Comparison of ENCODE assay signal across 8 cellular contexts in the genomic region with DNA sequence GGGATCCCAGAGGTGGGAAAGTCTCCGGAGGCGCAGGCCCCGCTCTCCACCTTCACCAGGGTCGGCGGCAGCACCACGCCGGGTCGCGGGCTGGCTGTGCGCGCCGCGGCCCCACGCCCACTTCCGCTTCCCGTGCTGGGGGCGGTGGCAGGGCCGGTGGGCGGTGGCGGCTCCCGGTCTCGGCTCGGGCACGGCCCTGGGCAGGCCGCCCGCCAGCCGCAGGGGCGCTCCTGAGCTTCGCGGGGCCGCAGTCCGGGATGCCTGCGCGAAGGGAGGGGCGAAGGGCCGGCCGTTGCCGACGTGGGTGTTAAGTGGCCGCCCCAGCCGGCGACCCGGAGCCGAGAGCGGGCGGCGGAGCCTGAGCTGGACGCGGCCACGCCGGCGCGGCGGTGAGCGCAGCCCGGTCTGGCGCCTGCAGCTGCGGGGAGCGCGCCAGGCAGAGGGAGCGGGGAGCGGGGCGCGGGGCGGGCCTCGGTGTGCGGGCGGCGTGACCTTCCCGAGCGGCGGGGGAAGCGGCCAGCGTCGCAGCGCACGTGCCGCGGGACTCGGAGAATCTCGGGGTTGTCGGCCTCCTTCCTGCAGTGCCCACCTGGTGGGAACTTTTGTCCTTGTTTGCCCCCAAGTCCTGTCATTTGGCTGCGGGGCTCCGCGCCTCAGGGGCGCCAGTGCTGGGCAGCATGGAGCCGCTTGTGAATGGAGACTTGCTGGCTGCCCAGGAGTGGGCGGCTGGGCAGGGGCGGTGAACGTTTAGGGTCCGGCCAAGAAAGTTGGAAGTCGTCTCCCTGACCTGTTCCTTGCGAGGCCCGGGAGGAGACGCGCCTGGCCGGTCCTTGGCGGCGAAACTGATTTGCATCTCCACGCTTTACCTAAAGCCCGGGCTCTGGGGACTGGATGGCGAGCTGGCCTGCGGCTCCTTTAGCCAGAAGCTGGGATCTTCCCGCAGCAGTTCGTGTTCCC. TPM values are rescaled to one million over a fixed set of nuclear protein-coding genes. Genes with fewer than 3 reads are reported as not detected.
DNase-seq lines count a peak whose midpoint lies in the region; ATAC-seq and TF ChIP-seq lines count a peak whose summit lies in the region.

A gene (plus strand): TSS at position 337 of the 957 bp plus-strand sequence. CDS start 3,616 bp downstream, outside the sequence.

- peaks cover 7% of the 10 kb centered on the region for H3K36me3 Mint-ChIP-seq in activated naive CD4-positive, alpha-beta T cell treated with anti-CD3 and anti-CD28 coated beads for 36 hours (ENCODE audit: low read depth)

- H2AK5ac ChIP-seq in IMR-90 (ENCODE audit: low read depth, low read length), result peak within 1 kb of the TSS; percentile 62

- ATAC-seq in GM21528 (IDR thresholded peaks at IDR 0.05; ENCODE audit: low FRiP score, unreplicated experiment), result peak; percentile 82
- ATAC-seq in IMR-90 (ENCODE audit: low read depth), result peak; percentile 91

- peak within 1 kb of the TSS; percentile 93 to 96 for H4K8ac ChIP-seq in IMR-90 (ENCODE audit: low read depth in 2 of 2, low read length in 2 of 2)

- H3K4me3 Mint-ChIP-seq in activated naive CD4-positive, alpha-beta T cell treated with anti-CD3 and anti-CD28 coated beads for 36 hours, result peak within 1 kb of the TSS; percentile 81

- peak within 1 kb of the TSS; percentile 89 for H3K23ac ChIP-seq in IMR-90 (ENCODE audit: low read depth, low read length)

- peak within 1 kb of the TSS; percentile 92 for H2AK9ac ChIP-seq in IMR-90 (replicated peaks; ENCODE audit: low read depth, low read length, poor library complexity)

- peak within 1 kb of the TSS; percentile 64; the same call in 1 of the 2 replicates for H2BK20ac ChIP-seq in IMR-90 (ENCODE audit: low read depth, low read length)

- H3K4me3 ChIP-seq in IMR-90 (ENCODE audit: insufficient read depth, low read depth, low read length), result peak within 1 kb of the TSS; percentile 78
- peak within 1 kb of the TSS; percentile 59 to 85 for H3K4me3 ChIP-seq in testis

- H3K27me3 Mint-ChIP-seq in activated naive CD4-positive, alpha-beta T cell treated with anti-CD3 and anti-CD28 coated beads for 36 hours (ENCODE audit: low read depth), result no peaks in the 10 kb centered on the region

- peak within 1 kb of the TSS; percentile 92 for H3K56ac ChIP-seq in IMR-90 (ENCODE audit: extremely low read depth, insufficient read depth, low read length)

- TF ChIP-seq POLR2A in IMR-90 (IDR thresholded peaks at IDR 0.05; ENCODE audit: low read depth, low read length) (peak; percentile 58; the same call in 1 of the 2 replicates), testis (IDR thresholded peaks at IDR 0.05) (no peak)

- H3K4me1 ChIP-seq in IMR-90 (ENCODE audit: control insufficient read depth, insufficient read depth, low read length) (peaks cover 4% of the 10 kb centered on the region; the same call in 1 of the 2 replicates), testis (no peaks in the 10 kb centered on the region)

- peak within 1 kb of the TSS; percentile 93 for H3K14ac ChIP-seq in IMR-90 (replicated peaks; ENCODE audit: low read depth, low read length)

- dilution Hi-C loops in IMR-90 (cut with HindIII; ENCODE audit: low sequenced_read_pairs, unreplicated experiment), result no loop called here

- POLR2A ChIA-PET in IMR-90 (lab: Charles Lee; ENCODE audit: unreplicated experiment), result interaction anchor here (0.7 to 1.0 kb wide), 2 partner anchors 9 to 203 kb away, joined by 3 read pairs; no protein-coding TSS in a partner anchor

- H3K27me3 ChIP-seq in IMR-90 (ENCODE audit: control insufficient read depth, insufficient read depth, low read length) (no peaks in the 10 kb centered on the region), testis (no peaks in the 10 kb centered on the region)

- peak within 1 kb of the TSS; percentile 92 for H3K4me2 ChIP-seq in IMR-90 (ENCODE audit: low read depth, low read length)

- peaks cover 12 to 22% of the 10 kb centered on the region in 2 experiments; a peak in 3 of 4 replicates for H3K79me1 ChIP-seq in IMR-90 (ENCODE audit: low read depth in 1 of 2, low read length in 2 of 2)

- peak within 1 kb of the TSS; percentile 95 for H3K9ac ChIP-seq in IMR-90 (ENCODE audit: low read depth, low read length)

- H4K91ac ChIP-seq in IMR-90 (ENCODE audit: insufficient read depth, low read depth, low read length), result peak within 1 kb of the TSS; percentile 80

- peak within 1 kb of the TSS; percentile 85 for H3K18ac ChIP-seq in IMR-90 (ENCODE audit: low read depth, low read length)

- H3K27ac ChIP-seq in IMR-90 (ENCODE audit: insufficient read depth, low read length), result peak within 1 kb of the TSS; percentile 97
- H3K27ac ChIP-seq in testis, result peak within 1 kb of the TSS; percentile 48 to 86

- DNase-seq in ELR (ENCODE audit: low read depth), result peak; percentile 87
- DNase-seq in IMR-90, result peak; percentile 72
- DNase-seq in SK-MEL-5 (ENCODE audit: low read depth, low spot score), result peak; percentile 85
- DNase-seq in activated naive CD4-positive, alpha-beta T cell treated with anti-CD3 and anti-CD28 coated beads for 36 hours, result peak; percentile 72
- peak; percentile 87 for DNase-seq in germinal center (ENCODE audit: low spot score)
- DNase-seq in nucleus accumbens (lab: John Stamatoyannopoulos, UW), result peak in 42 of 56 donors; percentile 12 to 84 (median 40)
- DNase-seq in testis, result peak; percentile 78

- no peaks in the 10 kb centered on the region for H3K9me3 Mint-ChIP-seq in activated naive CD4-positive, alpha-beta T cell treated with anti-CD3 and anti-CD28 coated beads for 36 hours

- H3K4ac ChIP-seq in IMR-90 (ENCODE audit: low read depth, low read length), result peak within 1 kb of the TSS; percentile 94

- H2BK120ac ChIP-seq in IMR-90 (ENCODE audit: low read depth, low read length), result peak within 1 kb of the TSS; percentile 92

- H3K9me3 ChIP-seq in IMR-90 (ENCODE audit: control insufficient read depth, insufficient read depth, low read length) (no peaks in the 10 kb centered on the region), testis (no peaks in the 10 kb centered on the region)

- peaks cover 5% of the 10 kb centered on the region for H3K9me1 ChIP-seq in IMR-90 (ENCODE audit: insufficient read depth, low read length)

- intact Hi-C loops in IMR-90 (cut with micrococcal nuclease) (loop anchor here (2.0 to 10.0 kb wide), 2 partner anchors 271 to 435 kb away; a partner anchor contains a TSS), testis (cut with DNase I; ENCODE audit: low total_unique reads) (no loop called here)
- intact Hi-C loops in activated naive CD4-positive, alpha-beta T cell treated with anti-CD3 and anti-CD28 coated beads for 36 hours (cut with micrococcal nuclease), result loop anchor here (1.0 kb wide), 1 partner anchor 18 kb away; a partner anchor contains a TSS

- CTCF ChIA-PET in IMR-90 (lab: Yijun Ruan, JAX), result interaction anchor here (0.6 to 1.9 kb wide), 3 partner anchors 25 to 271 kb away, joined by 3 to 4 read pairs (median 4); no protein-coding TSS in a partner anchor
- CTCF ChIA-PET in activated naive CD4-positive, alpha-beta T cell treated with anti-CD3 and anti-CD28 coated beads for 36 hours (lab: Charles Lee), result interaction anchor here (0.5 to 2.8 kb wide), 6 partner anchors 11 to 265 kb away, joined by 3 to 17 read pairs (median 4); no protein-coding TSS in a partner anchor

- no peaks in the 10 kb centered on the region for H4K20me1 ChIP-seq in IMR-90 (ENCODE audit: insufficient read depth, low read length)

- peak within 1 kb of the TSS; percentile 74; the same call in 1 of the 3 replicates for H2BK15ac ChIP-seq in IMR-90 (ENCODE audit: low read depth, low read length)

- peak within 1 kb of the TSS; percentile 90 for H4K5ac ChIP-seq in IMR-90 (ENCODE audit: low read depth, low read length)

- H3K36me3 ChIP-seq in IMR-90 (ENCODE audit: control insufficient read depth, insufficient read depth, low read length) (peaks cover 5% of the 10 kb centered on the region; the same call in 1 of the 2 replicates), testis (ENCODE audit: low read depth, missing control alignments) (no peaks in the 10 kb centered on the region)

- WGBS in IMR-90 (ENCODE audit: extremely low coverage in 2 of 2, insufficient read length in 1 of 2), 2 experiments, result 1% methylated on average over 42 of the region's 105 CpGs; no CpG with 5 or more reads in 1 of the 2 experiments
- WGBS in testis, 2 donors, result 0 to 1% methylated on average over 17 to 46 of the region's 105 CpGs

- H3K4me1 Mint-ChIP-seq in activated naive CD4-positive, alpha-beta T cell treated with anti-CD3 and anti-CD28 coated beads for 36 hours (ENCODE audit: low read depth), result peaks cover 34% of the 10 kb centered on the region

- in situ Hi-C loops in IMR-90 (cut with MboI; ENCODE audit: low sequenced_read_pairs) (loop anchor here (10.0 kb wide), 1 partner anchor 265 kb away; no protein-coding TSS in a partner anchor), SK-MEL-5 (cut with HindIII; ENCODE audit: low pct_unique_long_range_greater_than_20kb, low sequenced_read_pairs) (no loop called here)

- peak within 1 kb of the TSS; percentile 84 for H2BK5ac ChIP-seq in IMR-90 (ENCODE audit: low read depth, low read length, poor library complexity, severe bottlenecking)

- peak within 1 kb of the TSS; percentile 99 for H2AFZ ChIP-seq in IMR-90 (replicated peaks; ENCODE audit: low read length, poor library complexity)

- H3K27ac Mint-ChIP-seq in activated naive CD4-positive, alpha-beta T cell treated with anti-CD3 and anti-CD28 coated beads for 36 hours, result peak within 1 kb of the TSS; percentile 79

- TF ChIP-seq RAD21 in IMR-90 (IDR thresholded peaks at IDR 0.05; ENCODE audit: low read length), result peak; percentile 45

- BruUV-seq in IMR-90 (replicated peaks; lab: Mats Ljungman, UMichigan), result no TSS peak

- TF ChIP-seq CTCF in IMR-90 (conservative IDR thresholded peaks at IDR 0.05; ENCODE audit: low read depth, low read length) (peak; percentile 43), testis (IDR thresholded peaks at IDR 0.05) (no peak)

TF ChIP-seq in IMR-90, 13 proteins besides CTCF, POLR2A, EP300 and RAD21:
- TF ChIP-seq BHLHE40 (IDR thresholded peaks at IDR 0.05; ENCODE audit: low read depth, low read length), result peak; percentile 76
- TF ChIP-seq NFE2L2 (IDR thresholded peaks at IDR 0.05; ENCODE audit: low read depth, low read length), result no peak
- peak; percentile 53; the same call in 1 of the 2 replicates for TF ChIP-seq MXI1 (IDR thresholded peaks at IDR 0.05; ENCODE audit: borderline replicate concordance, low read depth, low read length)

RNA-seq across cellular contexts. Expression of the gene that starts here (rescaled TPM):
- total RNA-seq in IMR-90 (2012; rRNA removed) (13.3 and 16.1 TPM in 2 replicates), testis (10 to 100 TPM; 35.7 to 42.1 TPM)
- polyA plus RNA-seq in IMR-90 (2012; rRNA removed) (5.2 and 5.4 TPM in 2 replicates), testis (ENCODE audit: insufficient read depth, low read depth, low replicate concordance) (22.1 TPM)
- 3.6 and 4.7 TPM in 2 replicates for polyA plus RNA-seq in IMR-90 (2012; cell fraction: cytosol; rRNA removed)
- polyA plus RNA-seq in IMR-90 (2012; cell fraction: nucleus; rRNA removed; ENCODE audit: low replicate concordance), result 2.5 TPM in 2 replicates
- 34.9 and 39.0 TPM in 2 replicates for total RNA-seq in SK-MEL-5 (2014; rRNA removed; shearing (Covaris generic))
- polyA plus RNA-seq in SK-MEL-5 (2015; cell fraction: cytosol; rRNA removed), result 35.5 and 48.1 TPM in 2 replicates
- 18.6 and 37.3 TPM in 2 replicates for polyA plus RNA-seq in SK-MEL-5 (2015; cell fraction: nucleus; rRNA removed)
- 10 to 100 TPM; 15.5 to 15.6 TPM for total RNA-seq in activated naive CD4-positive, alpha-beta T cell treated with anti-CD3 and anti-CD28 coated beads for 36 hours

Comparison
In these comparisons a context has a peak if more than half of its experiments do, and no peak if none do; other contexts are left out.
1. Peak in every context shown above with its lines: DNase-seq, ATAC-seq, H3K4me3 ChIP-seq and H3K27ac ChIP-seq.